8 cellular contexts compared by ENCODE assay signal in genomic region chr5:130323804-130324454, GRCh38.
DNase-seq lines count a peak whose midpoint lies in the region; ATAC-seq and TF ChIP-seq lines count a peak whose summit lies in the region.

No MANE protein-coding gene starts in this region.

- H3K36me3 Mint-ChIP-seq in glutamatergic neuron (ENCODE audit: unreplicated experiment), result no peaks in the 10 kb centered on the region

- ATAC-seq in GM19023 (IDR thresholded peaks at IDR 0.05; ENCODE audit: unreplicated experiment) (peak; percentile 100), HG02938 (IDR thresholded peaks at IDR 0.05; ENCODE audit: unreplicated experiment) (peak; percentile 100), left lung (peak; percentile 57)

- H3K9me3 ChIP-seq in left lung, result peaks cover 0 to 17% of the 10 kb centered on the region in 2 donors
- no peaks in the 10 kb centered on the region for H3K9me3 ChIP-seq in smooth muscle cell (replicated peaks; ENCODE audit: low read depth)
- no peaks in the 10 kb centered on the region for H3K9me3 ChIP-seq in esophagus squamous epithelium

- no peak overlapping the region for H3K9ac ChIP-seq in smooth muscle cell (ENCODE audit: low read depth)

- DNase-seq in NCI-H226 (peak; percentile 83), left lung (no peak), NCI-H2196 treated with DMSO at 0.1 percent for 48 hours (lab: John Stamatoyannopoulos, UW; ENCODE audit: unreplicated experiment) (no peak), smooth muscle cell (lab: John Stamatoyannopoulos, UW; ENCODE audit: unreplicated experiment) (no peak), esophagus squamous epithelium (lab: John Stamatoyannopoulos, UW) (no peak), glutamatergic neuron (no peak)

- H3K4me3 ChIP-seq in left lung (no peak overlapping the region), smooth muscle cell (no peak overlapping the region), esophagus squamous epithelium (no peak overlapping the region)

- TF ChIP-seq CTCF in left lung (IDR thresholded peaks at IDR 0.05), result no peak
- TF ChIP-seq CTCF in smooth muscle cell (IDR thresholded peaks at IDR 0.05; ENCODE audit: borderline replicate concordance, insufficient read depth, poor library complexity, severe bottlenecking), result no peak
- no peak for TF ChIP-seq CTCF in esophagus squamous epithelium (IDR thresholded peaks at IDR 0.05)
- no peak for TF ChIP-seq CTCF in glutamatergic neuron (IDR thresholded peaks at IDR 0.05; ENCODE audit: partially characterized antibody, unreplicated experiment)

- no peaks in the 10 kb centered on the region for H3K4me1 Mint-ChIP-seq in glutamatergic neuron (ENCODE audit: low read depth, unreplicated experiment)

- H3K4me2 ChIP-seq in smooth muscle cell, result no peak overlapping the region

- no peaks in the 10 kb centered on the region for H4K20me1 ChIP-seq in smooth muscle cell (ENCODE audit: low read depth)

- no peak overlapping the region for H3K27ac Mint-ChIP-seq in glutamatergic neuron (ENCODE audit: unreplicated experiment)

- H3K27me3 Mint-ChIP-seq in glutamatergic neuron (ENCODE audit: unreplicated experiment), result no peaks in the 10 kb centered on the region

- intact Hi-C loops in left lung (cut with DNase I) (no loop called here), esophagus squamous epithelium (cut with DNase I) (no loop called here)

- H3K4me1 ChIP-seq in left lung, result no peaks in the 10 kb centered on the region
- no peaks in the 10 kb centered on the region for H3K4me1 ChIP-seq in smooth muscle cell (ENCODE audit: low read depth)
- H3K4me1 ChIP-seq in esophagus squamous epithelium, result no peaks in the 10 kb centered on the region

- H3K4me3 Mint-ChIP-seq in glutamatergic neuron (ENCODE audit: unreplicated experiment), result no peak overlapping the region

- H3K36me3 ChIP-seq in left lung (no peaks in the 10 kb centered on the region), smooth muscle cell (ENCODE audit: low read depth) (no peaks in the 10 kb centered on the region), esophagus squamous epithelium (no peaks in the 10 kb centered on the region)

- no peaks in the 10 kb centered on the region for H3K79me2 ChIP-seq in smooth muscle cell (ENCODE audit: low read depth)

- 72% methylated on average over 3 of the region's 3 CpGs for WGBS in smooth muscle cell (ENCODE audit: low lambda C conversion rate)
- 52 to 60% methylated on average over 3 of the region's 3 CpGs for WGBS in esophagus squamous epithelium, 2 donors

- TF ChIP-seq POLR2A in esophagus squamous epithelium (IDR thresholded peaks at IDR 0.05), result no peak

- H3K27ac ChIP-seq in left lung (no peak overlapping the region), smooth muscle cell (ENCODE audit: low read depth) (no peak overlapping the region), esophagus squamous epithelium (no peak overlapping the region)

- H3K27me3 ChIP-seq in left lung (no peaks in the 10 kb centered on the region), smooth muscle cell (ENCODE audit: low read depth) (no peaks in the 10 kb centered on the region), esophagus squamous epithelium (no peaks in the 10 kb centered on the region)

- H3K9me3 Mint-ChIP-seq in glutamatergic neuron (ENCODE audit: unreplicated experiment), result no peaks in the 10 kb centered on the region

- no peaks in the 10 kb centered on the region for H3F3A ChIP-seq in smooth muscle cell (ENCODE audit: low read depth)

- H2AFZ ChIP-seq in smooth muscle cell (ENCODE audit: low read depth), result no peak overlapping the region
